In the genomic region with DNA sequence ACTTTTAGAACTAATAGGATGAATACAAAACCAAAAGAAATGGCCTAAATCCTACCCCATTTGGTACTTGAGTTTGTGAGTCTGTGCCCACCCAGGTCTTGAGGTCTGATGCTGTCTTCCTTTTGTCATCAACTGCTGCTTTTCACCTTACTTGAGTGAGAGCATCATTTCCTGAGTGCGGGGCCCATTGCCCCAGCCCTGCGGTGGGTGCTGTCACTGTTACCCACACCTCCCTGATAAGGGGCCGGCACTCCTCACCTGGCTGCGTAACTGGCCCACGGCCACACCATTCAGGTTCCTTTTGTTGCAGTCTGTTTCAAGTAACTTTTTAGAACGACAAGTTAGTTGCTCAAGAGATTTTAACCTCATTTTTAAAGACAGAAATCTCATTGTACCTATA, we compare ENCODE assay signal across 25 cellular contexts.
"Had no signal": no experiment of that assay in that cellular context is flagged by ENCODE, and none has a peak within 500 bp of the region (broad histone marks: within the 10 kb centered on the region; RNA-seq: fewer than 3 reads in every experiment).

No MANE protein-coding gene starts in this region.

- H3K36me3 ChIP-seq: ovary had no signal

- H3K27me3 Mint-ChIP-seq: naive B cell; natural killer cell treated with Interleukin-12 subunit alpha and Interleukin-12 subunit beta and Interleukin-15 and Interleukin-18, amount 100 ng/mL, for 72 hours; progenitor cell of endocrine pancreas; stimulated activated naive CD8-positive, alpha-beta T cell treated with anti-CD3 and anti-CD28 coated beads, Interleukin-15, Interleukin-2, amounts not matched to agents 100 ng/mL and 50 ng/mL, for 24 hours had no signal

- ATAC-seq: left colon; left lung; lower lobe of right lung; right lobe of liver; stimulated activated effector memory CD8-positive, alpha-beta T cell treated with anti-CD3 and anti-CD28 coated beads, Interleukin-12 subunit alpha, Interleukin-12 subunit beta, amount 100 ng/mL, for 72 hours; upper lobe of right lung had no signal

- H3K4me2 ChIP-seq: smooth muscle cell had no signal

- H3K4me3 Mint-ChIP-seq: naive B cell; natural killer cell treated with Interleukin-12 subunit alpha and Interleukin-12 subunit beta and Interleukin-15 and Interleukin-18, amount 100 ng/mL, for 72 hours; stimulated activated effector memory CD8-positive, alpha-beta T cell treated with anti-CD3 and anti-CD28 coated beads, Interleukin-12 subunit alpha, Interleukin-12 subunit beta, amount 100 ng/mL, for 72 hours; stimulated activated naive CD8-positive, alpha-beta T cell treated with anti-CD3 and anti-CD28 coated beads, Interleukin-15, Interleukin-2, amounts not matched to agents 100 ng/mL and 50 ng/mL, for 24 hours had no signal

- H3K27ac ChIP-seq: left lung, lower lobe of right lung, ovary, right atrium auricular region, right lobe of liver, suprapubic skin, thoracic aorta, tibial artery, upper lobe of right lung had no signal

- H3K9me3 ChIP-seq: left lung, lower lobe of right lung, ovary, right atrium auricular region, right lobe of liver, suprapubic skin, thoracic aorta, tibial artery, upper lobe of right lung had no signal

- H3K27me3 ChIP-seq: left lung, ovary, right atrium auricular region, right lobe of liver, suprapubic skin, tibial artery, upper lobe of right lung had no signal

- DNase-seq: hippocampal formation; kidney; left colon; left lung; lower lobe of right lung; mammary epithelial cell; mesenchymal stem cell; naive B cell; ovary; right lobe of liver; stimulated activated CD4-positive, alpha-beta T cell treated with anti-CD3 and anti-CD28 coated beads, Interleukin-12 subunit alpha, Interleukin-12 subunit beta, amount 100 ng/mL, for 4 hours; stimulated activated CD4-positive, alpha-beta T cell treated with anti-CD3 and anti-CD28 coated beads, Interleukin-15, amount 100 ng/mL, for 24 hours; stimulated activated CD4-positive, alpha-beta T cell treated with anti-CD3 and anti-CD28 coated beads, Interleukin-4, amount 100 ng/mL, for 24 hours; stimulated activated naive CD4-positive, alpha-beta T cell; tibial artery; trophoblast cell; upper lobe of right lung had no signal

- H3K4me3 ChIP-seq: left lung, lower lobe of right lung, ovary, right atrium auricular region, right lobe of liver, smooth muscle cell, suprapubic skin, thoracic aorta, tibial artery, upper lobe of right lung had no signal

- H3K4me1 ChIP-seq: left lung, lower lobe of right lung, right atrium auricular region, right lobe of liver, suprapubic skin, upper lobe of right lung had no signal

- H3K9me3 Mint-ChIP-seq: natural killer cell treated with Interleukin-12 subunit alpha and Interleukin-12 subunit beta and Interleukin-15 and Interleukin-18, amount 100 ng/mL, for 72 hours; stimulated activated effector memory CD8-positive, alpha-beta T cell treated with anti-CD3 and anti-CD28 coated beads, Interleukin-12 subunit alpha, Interleukin-12 subunit beta, amount 100 ng/mL, for 72 hours; stimulated activated naive CD8-positive, alpha-beta T cell treated with anti-CD3 and anti-CD28 coated beads, Interleukin-15, Interleukin-2, amounts not matched to agents 100 ng/mL and 50 ng/mL, for 24 hours had no signal

- H3K4me1 Mint-ChIP-seq: stimulated activated effector memory CD8-positive, alpha-beta T cell treated with anti-CD3 and anti-CD28 coated beads, Interleukin-12 subunit alpha, Interleukin-12 subunit beta, amount 100 ng/mL, for 72 hours had no signal

- H3K27ac Mint-ChIP-seq: natural killer cell treated with Interleukin-12 subunit alpha and Interleukin-12 subunit beta and Interleukin-15 and Interleukin-18, amount 100 ng/mL, for 72 hours; stimulated activated effector memory CD8-positive, alpha-beta T cell treated with anti-CD3 and anti-CD28 coated beads, Interleukin-12 subunit alpha, Interleukin-12 subunit beta, amount 100 ng/mL, for 72 hours; stimulated activated naive CD8-positive, alpha-beta T cell treated with anti-CD3 and anti-CD28 coated beads, Interleukin-15, Interleukin-2, amounts not matched to agents 100 ng/mL and 50 ng/mL, for 24 hours had no signal
